1 cellular context compared by ENCODE assay signal in genomic region chr5:140169410-140169809, GRCh38.
A peak's percentile ranks its signal among the peaks of the same experiment; 100 is the strongest.
TF ChIP-seq lines count a peak whose summit lies in the region.

No MANE protein-coding gene starts in this region.

TF ChIP-seq in GM12878, 131 proteins besides CTCF, POLR2A, EP300 and RAD21:
- 0 out of 2 replicates have a peak, but pooled peaks have one; percentile 41 for TF ChIP-seq CBFB (IDR thresholded peaks at IDR 0.05; ENCODE audit: low read depth)
- no peak for TF ChIP-seq ZZZ3 (IDR thresholded peaks at IDR 0.05; ENCODE audit: control insufficient read depth, insufficient read length, low read depth)
- TF ChIP-seq RUNX3 (IDR thresholded peaks at IDR 0.05; ENCODE audit: low read length): peak; percentile 84
TF ChIP-seq in GM12878: peak in this region for 2.
